23 cellular contexts compared by ENCODE assay signal in the genomic region with DNA sequence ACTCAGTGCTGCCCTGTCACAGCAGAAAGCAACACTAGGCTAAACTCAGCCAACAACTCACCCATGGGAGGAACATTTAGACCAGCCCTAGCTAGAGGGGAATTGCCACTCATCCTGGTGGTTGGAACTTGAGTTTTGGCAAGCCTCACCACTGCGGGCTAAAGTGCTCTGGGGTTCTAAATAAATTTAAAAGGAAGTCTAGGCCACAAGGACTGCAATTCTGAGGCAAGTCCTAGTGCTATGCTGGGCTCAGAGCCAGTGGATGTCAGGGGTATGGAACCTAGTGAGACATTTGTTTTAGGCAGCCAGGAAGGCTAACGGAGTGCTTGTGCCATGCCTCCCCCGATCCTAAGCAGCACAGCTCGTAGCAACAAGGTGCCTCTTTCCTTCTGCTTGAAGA.
"Had no signal": no experiment of that assay in that cellular context is flagged by ENCODE, and none has a peak within 500 bp of the region (broad histone marks: within the 10 kb centered on the region; RNA-seq: fewer than 3 reads in every experiment).

No MANE protein-coding gene starts in this region.

- H3K36me3 Mint-ChIP-seq: type B pancreatic cell had no signal

- H3K4me3 Mint-ChIP-seq: activated CD8-positive, alpha-beta T cell treated with anti-CD3 and anti-CD28 coated beads, Interleukin-2, amount 10 ng/mL, durations not matched to agents 7 days and 5 days; activated naive CD4-positive, alpha-beta T cell treated with anti-CD3 and anti-CD28 coated beads for 36 hours; activated T-cell treated with anti-CD3 and anti-CD28 coated beads, Interleukin-2, amount 50 U/mL, for 24 hours; immature natural killer cell; naive thymus-derived CD4-positive, alpha-beta T cell; stimulated activated naive CD8-positive, alpha-beta T cell treated with anti-CD3 and anti-CD28 coated beads, Interleukin-15, amount 100 ng/mL, for 72 hours; type B pancreatic cell had no signal

- DNase-seq: activated CD4-positive, alpha-beta T cell treated with anti-CD3 and anti-CD28 coated beads for 48 hours; activated CD4-positive, CD25-positive, alpha-beta regulatory T cell; activated CD8-positive, alpha-beta T cell treated with anti-CD3 and anti-CD28 coated beads, Interleukin-2, amount 10 ng/mL, durations not matched to agents 7 days and 5 days; activated naive CD4-positive, alpha-beta T cell treated with anti-CD3 and anti-CD28 coated beads for 36 hours; activated T-cell treated with anti-CD3 and anti-CD28 coated beads, Interleukin-2, amount 50 U/mL, for 24 hours; cerebellar nuclear complex; effector CD4-positive, alpha-beta T cell; immature natural killer cell; kidney glomerular epithelial cell; left ventricle myocardium superior; mesendoderm; naive thymus-derived CD4-positive, alpha-beta T cell; pancreas; right lobe of liver; small intestine; stimulated activated CD4-positive, alpha-beta T cell treated with anti-CD3 and anti-CD28 coated beads, Interleukin-15, amount 100 ng/mL, for 24 hours; stimulated activated CD4-positive, alpha-beta T cell treated with anti-CD3 and anti-CD28 coated beads, Interleukin-2, amount 100 ng/mL, for 48 hours; stimulated activated naive CD8-positive, alpha-beta T cell treated with anti-CD3 and anti-CD28 coated beads, Interleukin-15, amount 100 ng/mL, for 72 hours; testis had no signal

- ATAC-seq: activated CD8-positive, alpha-beta T cell treated with anti-CD3 and anti-CD28 coated beads, Interleukin-2, amount 10 ng/mL, durations not matched to agents 7 days and 5 days; esophagus mucosa; left ventricle myocardium superior; naive thymus-derived CD4-positive, alpha-beta T cell; pancreas; right lobe of liver; stimulated activated naive CD8-positive, alpha-beta T cell treated with anti-CD3 and anti-CD28 coated beads, Interleukin-15, amount 100 ng/mL, for 72 hours had no signal

- H3K36me3 ChIP-seq: pancreas, right lobe of liver had no signal

- H3K9me3 ChIP-seq: pancreas, right lobe of liver, testis had no signal

- H3K4me3 ChIP-seq: pancreas, right lobe of liver, testis had no signal

- H3K4me1 ChIP-seq: pancreas, right lobe of liver, testis had no signal

- FAIRE-seq: bronchial epithelial cell, pancreas, small intestine, TTC549 had no signal

- H3K27ac ChIP-seq: pancreas, right lobe of liver, testis had no signal

- H3K27me3 ChIP-seq: pancreas, right lobe of liver, testis had no signal

- H3K4me1 Mint-ChIP-seq: immature natural killer cell; naive thymus-derived CD4-positive, alpha-beta T cell; stimulated activated naive CD8-positive, alpha-beta T cell treated with anti-CD3 and anti-CD28 coated beads, Interleukin-15, amount 100 ng/mL, for 72 hours had no signal

- H3K27ac Mint-ChIP-seq: activated CD8-positive, alpha-beta T cell treated with anti-CD3 and anti-CD28 coated beads, Interleukin-2, amount 10 ng/mL, durations not matched to agents 7 days and 5 days; activated naive CD4-positive, alpha-beta T cell treated with anti-CD3 and anti-CD28 coated beads for 36 hours; activated T-cell treated with anti-CD3 and anti-CD28 coated beads, Interleukin-2, amount 50 U/mL, for 24 hours; immature natural killer cell; naive thymus-derived CD4-positive, alpha-beta T cell; stimulated activated naive CD8-positive, alpha-beta T cell treated with anti-CD3 and anti-CD28 coated beads, Interleukin-15, amount 100 ng/mL, for 72 hours; type B pancreatic cell had no signal

- H3K27me3 Mint-ChIP-seq: type B pancreatic cell had no signal
